In the genomic region with DNA sequence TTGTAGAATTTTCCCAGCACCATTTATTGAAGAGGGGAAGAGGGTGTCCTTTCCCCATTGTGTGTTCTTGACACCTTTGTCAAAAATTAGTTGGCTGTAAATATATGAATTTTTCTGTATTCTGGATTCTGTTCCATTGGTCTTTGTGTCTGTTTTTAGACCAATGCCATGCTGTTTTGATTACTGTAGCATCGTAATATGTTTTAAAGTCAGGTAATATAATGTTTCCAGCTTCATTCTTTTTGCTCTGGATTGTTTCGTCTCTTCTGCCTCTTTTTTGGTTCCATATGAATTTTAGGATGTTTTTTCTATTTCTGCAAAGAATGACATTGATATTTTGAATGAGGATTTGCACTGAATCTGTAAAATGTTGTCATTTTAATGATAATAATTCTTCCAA, we compare ENCODE assay signal across 28 cellular contexts.
"Had no signal": no experiment of that assay in that cellular context is flagged by ENCODE, and none has a peak within 500 bp of the region (broad histone marks: within the 10 kb centered on the region; RNA-seq: fewer than 3 reads in every experiment).

No MANE protein-coding gene starts in this region.

- H3K36me3 ChIP-seq: left lung, lower lobe of right lung, ovary, right atrium auricular region, suprapubic skin, thoracic aorta, uterus had no signal

- H3K27me3 ChIP-seq: left lung, ovary, right atrium auricular region, suprapubic skin, tibial artery, uterus had no signal

- FAIRE-seq: islet of Langerhans had no signal

- H3K27ac Mint-ChIP-seq: immature natural killer cell; mesothelial cell of epicardium; natural killer cell; progenitor cell of endocrine pancreas; stimulated activated naive CD8-positive, alpha-beta T cell treated with anti-CD3 and anti-CD28 coated beads, Interleukin-15, Interleukin-2, amounts not matched to agents 100 ng/mL and 50 ng/mL, for 24 hours had no signal

- H3K4me3 Mint-ChIP-seq: immature natural killer cell; mesothelial cell of epicardium; naive B cell; natural killer cell; stimulated activated naive CD8-positive, alpha-beta T cell treated with anti-CD3 and anti-CD28 coated beads, Interleukin-15, Interleukin-2, amounts not matched to agents 100 ng/mL and 50 ng/mL, for 24 hours had no signal

- H3K4me3 ChIP-seq: left lung, lower lobe of right lung, ovary, right atrium auricular region, skin epidermis, suprapubic skin, thoracic aorta, tibial artery, uterus had no signal

- H3K27me3 Mint-ChIP-seq: naive B cell; progenitor cell of endocrine pancreas; stimulated activated naive CD8-positive, alpha-beta T cell treated with anti-CD3 and anti-CD28 coated beads, Interleukin-15, Interleukin-2, amounts not matched to agents 100 ng/mL and 50 ng/mL, for 24 hours had no signal

- H3K4me1 ChIP-seq: lower lobe of right lung, right atrium auricular region, uterus had no signal

- DNase-seq: hypothalamus; immature natural killer cell; kidney; left colon; left lung; lower lobe of right lung; mammary epithelial cell; mesendoderm; naive B cell; natural killer cell; ovary; stimulated activated CD4-positive, alpha-beta T cell treated with anti-CD3 and anti-CD28 coated beads, Interleukin-12 subunit alpha, Interleukin-12 subunit beta, amount 100 ng/mL, for 4 hours; stimulated activated CD4-positive, alpha-beta T cell treated with anti-CD3 and anti-CD28 coated beads, Interleukin-15, amount 100 ng/mL, for 24 hours; stimulated activated CD4-positive, alpha-beta T cell treated with anti-CD3 and anti-CD28 coated beads, Interleukin-2, amount 100 ng/mL, for 24 hours; stimulated activated CD4-positive, alpha-beta T cell treated with anti-CD3 and anti-CD28 coated beads, Interleukin-4, amount 100 ng/mL, for 1 hour; stimulated activated naive CD4-positive, alpha-beta T cell; tibial artery; trophoblast cell; uterus had no signal

- H3K9me3 ChIP-seq: ovary, thoracic aorta had no signal

- H3K27ac ChIP-seq: left lung, lower lobe of right lung, ovary, right atrium auricular region, skin epidermis, suprapubic skin, thoracic aorta, tibial artery, uterus had no signal

- ATAC-seq: left colon, left lung, lower lobe of right lung, natural killer cell, sciatic nerve had no signal
